In the genomic region with DNA sequence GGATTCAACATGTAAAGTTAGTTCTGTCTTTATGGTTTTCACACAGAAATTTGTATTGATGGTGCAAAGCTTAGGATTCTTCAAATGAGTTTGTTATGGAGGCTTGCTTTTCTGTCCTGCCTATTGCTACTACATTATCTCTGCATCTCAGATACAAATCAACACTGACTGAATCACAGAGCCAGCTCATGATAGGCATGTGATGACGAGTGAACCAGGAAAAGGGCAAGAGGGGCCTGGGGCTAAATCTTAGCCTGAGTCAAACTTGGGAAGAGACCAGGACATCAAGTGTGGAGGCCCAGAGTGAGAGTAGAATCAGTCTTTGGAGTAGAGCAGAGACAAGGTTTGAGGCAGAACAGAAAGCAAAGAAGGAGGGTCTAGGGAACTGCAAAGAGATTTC, we compare ENCODE assay signal across 15 cellular contexts.
A peak's percentile ranks its signal among the peaks of the same experiment; 100 is the strongest.
DNase-seq lines count a peak whose midpoint lies in the region; ATAC-seq, FAIRE-seq and TF ChIP-seq lines count a peak whose summit lies in the region.
"Had no signal": no experiment of that assay in that cellular context is flagged by ENCODE, and none has a peak within 500 bp of the region (broad histone marks: within the 10 kb centered on the region; RNA-seq: fewer than 3 reads in every experiment).

No MANE protein-coding gene starts in this region.

- 85 to 90% methylated on average over 1 of the region's 1 CpG for WGBS in pancreas, 2 donors

- TF ChIP-seq CTCF in astrocyte of the spinal cord (IDR thresholded peaks at IDR 0.05; ENCODE audit: low read depth, low read length) (no peak), pancreas (IDR thresholded peaks at IDR 0.05) (no peak)

- H3K4me1 ChIP-seq in naive thymus-derived CD4-positive, alpha-beta T cell (ENCODE audit: control insufficient read depth in 2 of 2, insufficient read depth in 2 of 2, low read length in 2 of 2) = peaks cover 10 to 14% of the 10 kb centered on the region in 2 donors
- no peaks in the 10 kb centered on the region for H3K4me1 ChIP-seq in pancreas

- no peak overlapping the region for H3K27ac ChIP-seq in naive thymus-derived CD4-positive, alpha-beta T cell (ENCODE audit: low read depth, low read length)
- H3K27ac ChIP-seq in pancreas = no peak overlapping the region
- H3K27ac ChIP-seq: colonic mucosa had no signal

- CTCF ChIA-PET in naive thymus-derived CD4-positive, alpha-beta T cell (lab: Charles Lee) = interaction anchor here (0.9 to 2.0 kb wide), 2 partner anchors 29 to 32 kb away, joined by 5 to 8 read pairs; no protein-coding TSS in a partner anchor

- no peaks in the 10 kb centered on the region for H3K27me3 ChIP-seq in MG63
- H3K27me3 ChIP-seq in naive thymus-derived CD4-positive, alpha-beta T cell (ENCODE audit: control insufficient read depth in 2 of 2, insufficient read depth in 2 of 2, low read length in 2 of 2) = no peaks in the 10 kb centered on the region
- no peaks in the 10 kb centered on the region for H3K27me3 ChIP-seq in pancreas
- H3K27me3 ChIP-seq: colonic mucosa had no signal

- no peak for ATAC-seq in naive thymus-derived CD4-positive, alpha-beta T cell
- no peak for ATAC-seq in pancreas
- ATAC-seq: activated CD8-positive, alpha-beta T cell treated with anti-CD3 and anti-CD28 coated beads, Interleukin-2, amount 10 ng/mL, durations not matched to agents 7 days and 5 days; naive thymus-derived CD8-positive, alpha-beta T cell had no signal

- H3K9me3 Mint-ChIP-seq in naive thymus-derived CD4-positive, alpha-beta T cell = peaks cover 0 to 24% (median 5%) of the 10 kb centered on the region in 11 donors

- intact Hi-C loops in naive thymus-derived CD4-positive, alpha-beta T cell (cut with micrococcal nuclease) = loop anchor here in 1 of 2 donors (2.0 kb wide), 1 partner anchor 17 kb away; no protein-coding TSS in a partner anchor
- intact Hi-C loops in pancreas (cut with DNase I) = no loop called here

- no peaks in the 10 kb centered on the region; the same call in 1 of the 2 replicates for H3K36me3 ChIP-seq in MG63
- no peaks in the 10 kb centered on the region for H3K36me3 ChIP-seq in naive thymus-derived CD4-positive, alpha-beta T cell (ENCODE audit: control insufficient read depth in 2 of 3, insufficient read depth in 3 of 3, low read length in 3 of 3)
- H3K36me3 ChIP-seq in pancreas = no peaks in the 10 kb centered on the region
- H3K36me3 ChIP-seq: colonic mucosa had no signal

- H3K9me3 ChIP-seq in MG63 (peaks cover 9% of the 10 kb centered on the region), pancreas (no peaks in the 10 kb centered on the region)
- H3K9me3 ChIP-seq in naive thymus-derived CD4-positive, alpha-beta T cell (ENCODE audit: control insufficient read depth in 2 of 3, low read length in 3 of 3) = no peaks in the 10 kb centered on the region
- H3K9me3 ChIP-seq: colonic mucosa had no signal

- H3K36me3 Mint-ChIP-seq in naive thymus-derived CD4-positive, alpha-beta T cell = peaks cover 0 to 42% (median 4%) of the 10 kb centered on the region in 5 donors

- DNase-seq in EH (ENCODE audit: low read depth) (peak; percentile 90), MG63 (peak; percentile 67), astrocyte of the spinal cord (ENCODE audit: low read depth, low spot score) (peak; percentile 33), kidney tubule cell (ENCODE audit: low spot score) (peak; percentile 80), DMS79 treated with DMSO at 0.1 percent for 48 hours (lab: John Stamatoyannopoulos, UW) (no peak), pancreas (no peak), NCI-H2171 treated with DMSO at 0.1 percent for 48 hours (lab: John Stamatoyannopoulos, UW) (no peak)
- DNase-seq in naive thymus-derived CD4-positive, alpha-beta T cell = no peak
- DNase-seq: activated CD8-positive, alpha-beta T cell treated with anti-CD3 and anti-CD28 coated beads, Interleukin-2, amount 10 ng/mL, durations not matched to agents 7 days and 5 days; colonic mucosa; Karpas-422; naive thymus-derived CD8-positive, alpha-beta T cell; NCI-H2107 had no signal

- FAIRE-seq in pancreas (lab: Jason Lieb, UNC) = no peak

- peaks cover 0 to 16% (median 0%) of the 10 kb centered on the region in 5 donors for H3K27me3 Mint-ChIP-seq in naive thymus-derived CD4-positive, alpha-beta T cell
- H3K27me3 Mint-ChIP-seq: activated naive CD8-positive, alpha-beta T cell; naive thymus-derived CD8-positive, alpha-beta T cell had no signal

- H3K4me1 Mint-ChIP-seq in naive thymus-derived CD4-positive, alpha-beta T cell = peaks cover 33 to 52% (median 49%) of the 10 kb centered on the region in 7 donors

- H3K4me3 ChIP-seq in MG63 = no peak overlapping the region
- no peak overlapping the region for H3K4me3 ChIP-seq in astrocyte of the spinal cord (ENCODE audit: low read depth, low read length)
- H3K4me3 ChIP-seq in naive thymus-derived CD4-positive, alpha-beta T cell (ENCODE audit: low read length) = no peak overlapping the region
- H3K4me3 ChIP-seq in pancreas = no peak overlapping the region
- H3K4me3 ChIP-seq: colonic mucosa had no signal

- peak overlapping the region in 4 of 9 donors; percentile 11 to 86 (median 30) for H3K27ac Mint-ChIP-seq in naive thymus-derived CD4-positive, alpha-beta T cell
- H3K27ac Mint-ChIP-seq: activated CD8-positive, alpha-beta T cell treated with anti-CD3 and anti-CD28 coated beads, Interleukin-2, amount 10 ng/mL, durations not matched to agents 7 days and 5 days; activated naive CD8-positive, alpha-beta T cell; T-helper 1 cell treated with Interleukin-12 subunit alpha and Interleukin-12 subunit beta and Interleukin-4 antibody, amounts not matched to agents 30 μg/mL and 1 μg/mL, for 36 hours had no signal

- POLR2A ChIA-PET in naive thymus-derived CD4-positive, alpha-beta T cell (lab: Charles Lee) = interaction anchor here (0.6 to 3.2 kb wide), 7 partner anchors 9 to 109 kb away, joined by 3 to 11 read pairs (median 4); a partner anchor contains a TSS

- in situ Hi-C loops in astrocyte of the spinal cord (cut with HindIII; ENCODE audit: low sequenced_read_pairs) = no loop called here

- H3K4me3 Mint-ChIP-seq in naive thymus-derived CD4-positive, alpha-beta T cell = peak overlapping the region in 1 of 10 donors; percentile 46
- H3K4me3 Mint-ChIP-seq: activated CD8-positive, alpha-beta T cell treated with anti-CD3 and anti-CD28 coated beads, Interleukin-2, amount 10 ng/mL, durations not matched to agents 7 days and 5 days; activated naive CD8-positive, alpha-beta T cell; T-helper 1 cell treated with Interleukin-12 subunit alpha and Interleukin-12 subunit beta and Interleukin-4 antibody, amounts not matched to agents 30 μg/mL and 1 μg/mL, for 36 hours had no signal

Comparison
In these comparisons a context has a peak if more than half of its experiments do, and no peak if none do; other contexts are left out.
1. DNase-seq: peak in EH (single experiment), MG63 (single experiment), astrocyte of the spinal cord (single experiment) and kidney tubule cell (single experiment); none in DMS79 treated with DMSO at 0.1 percent for 48 hours (single experiment), naive thymus-derived CD4-positive, alpha-beta T cell (0 of 9), pancreas (0 of 6) and NCI-H2171 treated with DMSO at 0.1 percent for 48 hours (single experiment).